9 cellular contexts compared by ENCODE assay signal in genomic region chr1:212283741-212284140, GRCh38. TPM values are rescaled to one million over a fixed set of nuclear protein-coding genes. Genes with fewer than 3 reads are reported as not detected.
DNase-seq lines count a peak whose midpoint lies in the region; FAIRE-seq and TF ChIP-seq lines count a peak whose summit lies in the region.
"Had no signal": no experiment of that assay in that cellular context is flagged by ENCODE, and none has a peak within 500 bp of the region (broad histone marks: within the 10 kb centered on the region; RNA-seq: fewer than 3 reads in every experiment).

No MANE protein-coding gene starts in this region.

- no peaks in the 10 kb centered on the region for H3K9me3 Mint-ChIP-seq in dendritic cell treated with granulocyte-macrophage colony-stimulating factor and Interleukin-4, amounts not matched to agents 40 ng/mL and 50 ng/mL, for 4 days
- H3K9me3 Mint-ChIP-seq in neural progenitor cell: no peaks in the 10 kb centered on the region

- TF ChIP-seq POLR2A in GM12891 (IDR thresholded peaks at IDR 0.05; ENCODE audit: low read depth, low read length): no peak

- H3K36me3 Mint-ChIP-seq in dendritic cell treated with granulocyte-macrophage colony-stimulating factor and Interleukin-4, amounts not matched to agents 40 ng/mL and 50 ng/mL, for 4 days (ENCODE audit: low read depth): peaks cover 16% of the 10 kb centered on the region
- H3K36me3 Mint-ChIP-seq in neural progenitor cell: no peaks in the 10 kb centered on the region

- H3K4me3 ChIP-seq in NT2/D1 (ENCODE audit: insufficient read length, low read depth) (peak overlapping the region; percentile 76), neural progenitor cell (peak overlapping the region; percentile 91)

- H3K4me1 Mint-ChIP-seq in dendritic cell treated with granulocyte-macrophage colony-stimulating factor and Interleukin-4, amounts not matched to agents 40 ng/mL and 50 ng/mL, for 4 days (ENCODE audit: low read depth): peaks cover 24% of the 10 kb centered on the region
- H3K4me1 Mint-ChIP-seq in neural progenitor cell: peaks cover 10% of the 10 kb centered on the region

- DNase-seq in GM12891 (ENCODE audit: insufficient read length, low spot score): no peak
- no peak for DNase-seq in NT2/D1 (ENCODE audit: low read depth, low spot score)
- no peak for DNase-seq in neural progenitor cell (ENCODE audit: low spot score)
- DNase-seq in effector CD4-positive, alpha-beta T cell: no peak
- DNase-seq in germinal center (ENCODE audit: low spot score): no peak
- no peak for DNase-seq in CD1c-positive myeloid dendritic cell (ENCODE audit: extremely low spot score)
- DNase-seq: stimulated activated CD4-positive, alpha-beta T cell treated with anti-CD3 and anti-CD28 coated beads, Interleukin-4, amount 100 ng/mL, for 1 hour had no signal

- H3K27ac ChIP-seq in neural progenitor cell: no peak overlapping the region

- peak overlapping the region; percentile 80 for H3K4me2 ChIP-seq in neural progenitor cell

- intact Hi-C loops in dendritic cell treated with granulocyte-macrophage colony-stimulating factor and Interleukin-4, amounts not matched to agents 40 ng/mL and 50 ng/mL, for 4 days (cut with micrococcal nuclease): no loop called here

- H3K9ac ChIP-seq in NT2/D1 (ENCODE audit: insufficient read length, low read depth) (peak overlapping the region; percentile 80), neural progenitor cell (no peak overlapping the region)

- peak overlapping the region; percentile 11 for H3K27ac Mint-ChIP-seq in dendritic cell treated with granulocyte-macrophage colony-stimulating factor and Interleukin-4, amounts not matched to agents 40 ng/mL and 50 ng/mL, for 4 days
- no peak overlapping the region for H3K27ac Mint-ChIP-seq in neural progenitor cell

- no peak for TF ChIP-seq CTCF in neural progenitor cell (IDR thresholded peaks at IDR 0.05)

- H3K27me3 ChIP-seq in NT2/D1 (ENCODE audit: insufficient read depth, insufficient read length) (no peaks in the 10 kb centered on the region), neural progenitor cell (no peaks in the 10 kb centered on the region)

- peaks cover 26% of the 10 kb centered on the region for H3F3A ChIP-seq in neural progenitor cell (ENCODE audit: low read depth)

- peak overlapping the region; percentile 26 for H3K4me3 Mint-ChIP-seq in dendritic cell treated with granulocyte-macrophage colony-stimulating factor and Interleukin-4, amounts not matched to agents 40 ng/mL and 50 ng/mL, for 4 days
- peak overlapping the region; percentile 96 for H3K4me3 Mint-ChIP-seq in neural progenitor cell

- FAIRE-seq in GM12891 (lab: Jason Lieb, UNC): peak; percentile 5
- FAIRE-seq: endothelial cell of umbilical vein had no signal

- H3K4me1 ChIP-seq in NT2/D1 (ENCODE audit: insufficient read depth, insufficient read length) (no peaks in the 10 kb centered on the region), neural progenitor cell (peaks cover 13% of the 10 kb centered on the region)

- H4K20me1 ChIP-seq in neural progenitor cell (ENCODE audit: low read depth): peaks cover 16% of the 10 kb centered on the region

- H3K27me3 Mint-ChIP-seq in dendritic cell treated with granulocyte-macrophage colony-stimulating factor and Interleukin-4, amounts not matched to agents 40 ng/mL and 50 ng/mL, for 4 days: no peaks in the 10 kb centered on the region
- H3K27me3 Mint-ChIP-seq in neural progenitor cell (ENCODE audit: insufficient read depth, low read depth): peaks cover 4% of the 10 kb centered on the region

- H3K36me3 ChIP-seq in NT2/D1 (ENCODE audit: insufficient read depth, insufficient read length, low read length) (no peaks in the 10 kb centered on the region), neural progenitor cell (no peaks in the 10 kb centered on the region)

- peaks cover 26% of the 10 kb centered on the region for H3K79me2 ChIP-seq in neural progenitor cell (ENCODE audit: low read depth)

- H2AFZ ChIP-seq in neural progenitor cell (replicated peaks): no peak overlapping the region

- no peaks in the 10 kb centered on the region for H3K9me3 ChIP-seq in NT2/D1 (ENCODE audit: insufficient read depth, low read length)
- H3K9me3 ChIP-seq in neural progenitor cell (ENCODE audit: low read depth): no peaks in the 10 kb centered on the region

TF ChIP-seq in GM12891, 5 proteins besides CTCF, POLR2A, EP300 and RAD21:
- no peak for TF ChIP-seq SPI1 (IDR thresholded peaks at IDR 0.05; ENCODE audit: low read depth, low read length)
- TF ChIP-seq POU2F2 (IDR thresholded peaks at IDR 0.05; ENCODE audit: low read depth, low read length): no peak
- TF ChIP-seq TAF1 (IDR thresholded peaks at IDR 0.05; ENCODE audit: low read depth, low read length): no peak
- no peak for TF ChIP-seq POLR2AphosphoS5 (IDR thresholded peaks at IDR 0.05; ENCODE audit: low read depth, low read length)
- no peak for TF ChIP-seq PAX5 (IDR thresholded peaks at IDR 0.05; ENCODE audit: insufficient read depth, low read length, severe bottlenecking)
TF ChIP-seq in GM12891: peak in this region for 0.

RNA-seq across cellular contexts. Expression of gene PPP2R5A, which starts 1.5 kb away (rescaled TPM):
- 20.7 TPM for polyA plus RNA-seq in GM12891 (2012; ENCODE audit: low read depth, missing spikeins)
- total RNA-seq in neural progenitor cell (ENCODE audit: low replicate concordance): 19.8 and 27.9 TPM in 2 replicates
